ENCODE assay signal across 8 cellular contexts in the genomic region with DNA sequence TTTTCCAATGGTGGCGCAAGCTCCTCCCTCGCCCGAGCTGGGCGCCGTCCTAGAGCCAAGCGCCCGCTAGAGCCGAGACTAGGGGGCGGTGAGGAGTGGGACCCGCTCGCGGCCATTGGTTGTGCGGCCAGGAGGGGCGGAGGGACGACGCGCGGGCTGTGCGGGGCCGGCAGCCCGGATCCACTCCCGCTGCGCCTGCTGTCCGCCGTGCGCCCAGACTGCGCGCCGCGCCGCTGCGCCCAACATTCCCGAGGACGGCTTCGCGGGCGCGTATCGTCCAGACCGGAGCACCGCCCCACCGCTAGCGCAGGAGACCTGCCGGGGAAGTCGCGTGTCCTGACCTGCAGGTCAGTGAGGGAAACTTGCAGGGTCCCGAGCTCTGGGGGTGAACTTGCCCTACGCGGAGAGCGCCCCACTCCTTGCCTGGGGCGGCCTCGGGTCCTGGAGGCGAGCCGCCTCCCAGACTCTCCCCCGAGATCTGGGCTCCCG. TPM values are rescaled to one million over a fixed set of nuclear protein-coding genes. Genes with fewer than 3 reads are reported as not detected.
DNase-seq lines count a peak whose midpoint lies in the region; TF ChIP-seq lines count a peak whose summit lies in the region.

A gene (plus strand): TSS at position 183 of the 489 bp plus-strand sequence. CDS start 21,059 bp downstream, outside the sequence.

- H3K4me1 ChIP-seq in HEK293 (ENCODE audit: control insufficient read depth, insufficient read depth, low read length) (no peaks in the 10 kb centered on the region), right atrium auricular region (peaks cover 0 to 10% of the 10 kb centered on the region in 2 donors)

- H3K27ac ChIP-seq in HEK293 (ENCODE audit: extremely low read depth, low read depth, low read length) = no peak within 1 kb of the TSS
- no peak within 1 kb of the TSS for H3K27ac ChIP-seq in right atrium auricular region

- DNase-seq in SHP77 (lab: John Stamatoyannopoulos, UW) (peak; percentile 84 to 92), right atrium auricular region (ENCODE audit: low spot score) (no peak), skeletal muscle cell (ENCODE audit: low read depth) (no peak), activated T-cell treated with anti-CD3 and anti-CD28 coated beads for 4 hours (no peak), HCEC 1CT (no peak), H4 (ENCODE audit: low spot score) (no peak)
- DNase-seq in stimulated activated CD4-positive, alpha-beta T cell treated with anti-CD3 and anti-CD28 coated beads, Interleukin-1b, Interleukin-23, amount 100 ng/mL, for 48 hours = no peak

- POLR2A ChIA-PET in HEK293 (lab: Yijun Ruan, JAX) = interaction anchor here (0.5 kb wide), 1 partner anchor 19 kb away, joined by 4 read pairs; no protein-coding TSS in a partner anchor

- H3K36me3 ChIP-seq in HEK293 (ENCODE audit: control insufficient read depth in 2 of 2, insufficient read depth in 1 of 2, low read length in 2 of 2) (no peaks in the 10 kb centered on the region), right atrium auricular region (no peaks in the 10 kb centered on the region)

- H3K27me3 ChIP-seq in right atrium auricular region = no peaks in the 10 kb centered on the region

- TF ChIP-seq CTCF in HEK293 (tag by site-specific recombination; IDR thresholded peaks at IDR 0.05) (no peak), right atrium auricular region (IDR thresholded peaks at IDR 0.05) (no peak)

- H3K9me3 ChIP-seq in HEK293 (ENCODE audit: control insufficient read depth, insufficient read depth, low read depth, low read length) (no peaks in the 10 kb centered on the region), right atrium auricular region (no peaks in the 10 kb centered on the region)

- H3K4me3 ChIP-seq in HEK293 (ENCODE audit: low read depth, low read length) (peak within 1 kb of the TSS; percentile 58), right atrium auricular region (peak within 1 kb of the TSS; percentile 14 to 42), skeletal muscle cell (ENCODE audit: low read depth, low read length) (peak within 1 kb of the TSS; percentile 25)

- CTCF ChIA-PET in HEK293 (lab: Yijun Ruan, JAX) = no interaction called here

TF ChIP-seq in HEK293, 187 proteins besides CTCF, POLR2A, EP300 and RAD21 (continues in another document):
- TF ChIP-seq ZNF600 (tag by site-specific recombination; IDR thresholded peaks at IDR 0.05) (no peak), SP3 (tag by site-specific recombination; IDR thresholded peaks at IDR 0.05) (peak; percentile 34; the same call in 1 of the 2 replicates), ZNF76 (tag by site-specific recombination; IDR thresholded peaks at IDR 0.05; ENCODE audit: borderline replicate concordance, low read depth) (0 out of 2 replicates have a peak, but pooled peaks have one; percentile 25), SP2 (tag by site-specific recombination; IDR thresholded peaks at IDR 0.05) (peak; percentile 82), ZFP69B (tag by site-specific recombination; IDR thresholded peaks at IDR 0.05) (peak; percentile 95), ZNF610 (tag by site-specific recombination; IDR thresholded peaks at IDR 0.05; ENCODE audit: borderline replicate concordance) (no peak), IKZF3 (tag by site-specific recombination; IDR thresholded peaks at IDR 0.05) (peak; percentile 72), ZSCAN30 (tag by site-specific recombination; IDR thresholded peaks at IDR 0.05) (peak; percentile 79), ZBTB8A (tag by site-specific recombination; IDR thresholded peaks at IDR 0.05) (peak; percentile 98), GLIS1 (tag by site-specific recombination; IDR thresholded peaks at IDR 0.05) (peak; percentile 50; the same call in 1 of the 2 replicates), ZBTB20 (tag by site-specific recombination; IDR thresholded peaks at IDR 0.05) (no peak), ZNF214 (tag by site-specific recombination; IDR thresholded peaks at IDR 0.05; ENCODE audit: borderline replicate concordance) (no peak), ZNF221 (tag by site-specific recombination; IDR thresholded peaks at IDR 0.05; ENCODE audit: borderline replicate concordance) (no peak), ZFHX2 (tag by site-specific recombination; conservative IDR thresholded peaks at IDR 0.05) (peak; percentile 31; the same call in 1 of the 2 replicates), ZNF792 (tag by site-specific recombination; IDR thresholded peaks at IDR 0.05) (no peak), ZNF24 (tag by site-specific recombination; IDR thresholded peaks at IDR 0.05) (0 out of 2 replicates have a peak, but pooled peaks have one; percentile 37), ZNF341 (tag by site-specific recombination; IDR thresholded peaks at IDR 0.05; ENCODE audit: low read depth) (peak; percentile 79), ZNF561 (tag by site-specific recombination; IDR thresholded peaks at IDR 0.05; ENCODE audit: borderline replicate concordance) (peak; percentile 87)
- TF ChIP-seq, protein P1, sequence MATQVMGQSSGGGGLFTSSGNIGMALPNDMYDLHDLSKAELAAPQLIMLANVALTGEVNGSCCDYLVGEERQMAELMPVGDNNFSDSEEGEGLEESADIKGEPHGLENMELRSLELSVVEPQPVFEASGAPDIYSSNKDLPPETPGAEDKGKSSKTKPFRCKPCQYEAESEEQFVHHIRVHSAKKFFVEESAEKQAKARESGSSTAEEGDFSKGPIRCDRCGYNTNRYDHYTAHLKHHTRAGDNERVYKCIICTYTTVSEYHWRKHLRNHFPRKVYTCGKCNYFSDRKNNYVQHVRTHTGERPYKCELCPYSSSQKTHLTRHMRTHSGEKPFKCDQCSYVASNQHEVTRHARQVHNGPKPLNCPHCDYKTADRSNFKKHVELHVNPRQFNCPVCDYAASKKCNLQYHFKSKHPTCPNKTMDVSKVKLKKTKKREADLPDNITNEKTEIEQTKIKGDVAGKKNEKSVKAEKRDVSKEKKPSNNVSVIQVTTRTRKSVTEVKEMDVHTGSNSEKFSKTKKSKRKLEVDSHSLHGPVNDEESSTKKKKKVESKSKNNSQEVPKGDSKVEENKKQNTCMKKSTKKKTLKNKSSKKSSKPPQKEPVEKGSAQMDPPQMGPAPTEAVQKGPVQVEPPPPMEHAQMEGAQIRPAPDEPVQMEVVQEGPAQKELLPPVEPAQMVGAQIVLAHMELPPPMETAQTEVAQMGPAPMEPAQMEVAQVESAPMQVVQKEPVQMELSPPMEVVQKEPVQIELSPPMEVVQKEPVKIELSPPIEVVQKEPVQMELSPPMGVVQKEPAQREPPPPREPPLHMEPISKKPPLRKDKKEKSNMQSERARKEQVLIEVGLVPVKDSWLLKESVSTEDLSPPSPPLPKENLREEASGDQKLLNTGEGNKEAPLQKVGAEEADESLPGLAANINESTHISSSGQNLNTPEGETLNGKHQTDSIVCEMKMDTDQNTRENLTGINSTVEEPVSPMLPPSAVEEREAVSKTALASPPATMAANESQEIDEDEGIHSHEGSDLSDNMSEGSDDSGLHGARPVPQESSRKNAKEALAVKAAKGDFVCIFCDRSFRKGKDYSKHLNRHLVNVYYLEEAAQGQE (tag by site-specific recombination; IDR thresholded peaks at IDR 0.05) = 0 out of 2 replicates have a peak, but pooled peaks have one; percentile 46
- TF ChIP-seq, protein P2, sequence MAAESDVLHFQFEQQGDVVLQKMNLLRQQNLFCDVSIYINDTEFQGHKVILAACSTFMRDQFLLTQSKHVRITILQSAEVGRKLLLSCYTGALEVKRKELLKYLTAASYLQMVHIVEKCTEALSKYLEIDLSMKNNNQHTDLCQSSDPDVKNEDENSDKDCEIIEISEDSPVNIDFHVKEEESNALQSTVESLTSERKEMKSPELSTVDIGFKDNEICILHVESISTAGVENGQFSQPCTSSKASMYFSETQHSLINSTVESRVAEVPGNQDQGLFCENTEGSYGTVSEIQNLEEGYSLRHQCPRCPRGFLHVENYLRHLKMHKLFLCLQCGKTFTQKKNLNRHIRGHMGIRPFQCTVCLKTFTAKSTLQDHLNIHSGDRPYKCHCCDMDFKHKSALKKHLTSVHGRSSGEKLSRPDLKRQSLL (tag by site-specific recombination; IDR thresholded peaks at IDR 0.05) = peak; percentile 99
- TF ChIP-seq, protein P3, sequence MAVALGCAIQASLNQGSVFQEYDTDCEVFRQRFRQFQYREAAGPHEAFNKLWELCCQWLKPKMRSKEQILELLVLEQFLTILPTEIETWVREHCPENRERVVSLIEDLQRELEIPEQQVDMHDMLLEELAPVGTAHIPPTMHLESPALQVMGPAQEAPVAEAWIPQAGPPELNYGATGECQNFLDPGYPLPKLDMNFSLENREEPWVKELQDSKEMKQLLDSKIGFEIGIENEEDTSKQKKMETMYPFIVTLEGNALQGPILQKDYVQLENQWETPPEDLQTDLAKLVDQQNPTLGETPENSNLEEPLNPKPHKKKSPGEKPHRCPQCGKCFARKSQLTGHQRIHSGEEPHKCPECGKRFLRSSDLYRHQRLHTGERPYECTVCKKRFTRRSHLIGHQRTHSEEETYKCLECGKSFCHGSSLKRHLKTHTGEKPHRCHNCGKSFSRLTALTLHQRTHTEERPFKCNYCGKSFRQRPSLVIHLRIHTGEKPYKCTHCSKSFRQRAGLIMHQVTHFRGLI (tag by site-specific recombination; IDR thresholded peaks at IDR 0.05) = peak; percentile 99
- TF ChIP-seq, protein P4, sequence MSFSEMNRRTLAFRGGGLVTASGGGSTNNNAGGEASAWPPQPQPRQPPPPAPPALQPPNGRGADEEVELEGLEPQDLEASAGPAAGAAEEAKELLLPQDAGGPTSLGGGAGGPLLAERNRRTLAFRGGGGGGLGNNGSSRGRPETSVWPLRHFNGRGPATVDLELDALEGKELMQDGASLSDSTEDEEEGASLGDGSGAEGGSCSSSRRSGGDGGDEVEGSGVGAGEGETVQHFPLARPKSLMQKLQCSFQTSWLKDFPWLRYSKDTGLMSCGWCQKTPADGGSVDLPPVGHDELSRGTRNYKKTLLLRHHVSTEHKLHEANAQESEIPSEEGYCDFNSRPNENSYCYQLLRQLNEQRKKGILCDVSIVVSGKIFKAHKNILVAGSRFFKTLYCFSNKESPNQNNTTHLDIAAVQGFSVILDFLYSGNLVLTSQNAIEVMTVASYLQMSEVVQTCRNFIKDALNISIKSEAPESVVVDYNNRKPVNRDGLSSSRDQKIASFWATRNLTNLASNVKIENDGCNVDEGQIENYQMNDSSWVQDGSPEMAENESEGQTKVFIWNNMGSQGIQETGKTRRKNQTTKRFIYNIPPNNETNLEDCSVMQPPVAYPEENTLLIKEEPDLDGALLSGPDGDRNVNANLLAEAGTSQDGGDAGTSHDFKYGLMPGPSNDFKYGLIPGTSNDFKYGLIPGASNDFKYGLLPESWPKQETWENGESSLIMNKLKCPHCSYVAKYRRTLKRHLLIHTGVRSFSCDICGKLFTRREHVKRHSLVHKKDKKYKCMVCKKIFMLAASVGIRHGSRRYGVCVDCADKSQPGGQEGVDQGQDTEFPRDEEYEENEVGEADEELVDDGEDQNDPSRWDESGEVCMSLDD (tag by site-specific recombination; IDR thresholded peaks at IDR 0.05) = peak; percentile 47; the same call in 1 of the 2 replicates

RNA-seq across cellular contexts. Expression of the gene that starts here (rescaled TPM):
- under 1 TPM; 0.30 to 0.98 TPM for total RNA-seq in right atrium auricular region
- total RNA-seq in H4 (2014; rRNA removed; shearing (Covaris generic)) = not detected in 2 replicates

Comparison
In these comparisons a context has a peak if more than half of its experiments do, and no peak if none do; other contexts are left out.
1. DNase-seq: peak in SHP77 (2 of 2); none in right atrium auricular region (single experiment), skeletal muscle cell (single experiment), activated T-cell treated with anti-CD3 and anti-CD28 coated beads for 4 hours (single experiment), HCEC 1CT (single experiment), H4 (single experiment) and stimulated activated CD4-positive, alpha-beta T cell treated with anti-CD3 and anti-CD28 coated beads, Interleukin-1b, Interleukin-23, amount 100 ng/mL, for 48 hours (single experiment).
2. Peak in every context shown above with its lines, with median percentiles within 50 percentile points of each other: H3K4me3 ChIP-seq.